Comparison of ENCODE assay signal across 8 cellular contexts in the genomic region with DNA sequence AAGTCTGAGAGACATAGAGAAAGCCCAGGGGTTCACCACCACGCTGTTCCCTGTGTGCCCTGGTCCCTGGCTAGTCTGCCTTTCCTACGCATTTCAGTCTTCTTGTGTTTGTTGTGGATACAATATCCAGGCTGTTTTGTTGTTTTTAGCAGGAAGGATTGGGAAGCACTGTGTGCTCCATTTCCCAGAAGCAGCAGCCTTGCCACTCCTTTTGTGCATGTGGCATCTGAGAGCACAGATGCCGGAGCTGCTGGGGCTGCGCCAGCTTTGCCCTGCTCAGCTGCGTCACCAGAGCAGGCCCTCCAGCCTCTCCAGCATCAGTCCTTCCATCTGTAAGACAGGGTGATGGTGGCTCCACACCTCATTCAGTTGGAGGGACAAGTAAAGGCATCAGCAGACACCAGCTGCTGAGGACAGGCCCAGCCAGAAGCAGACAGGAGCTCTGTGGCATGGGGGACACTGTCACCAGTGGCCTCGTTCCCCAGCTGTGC.
DNase-seq lines count a peak whose midpoint lies in the region; ATAC-seq and TF ChIP-seq lines count a peak whose summit lies in the region.

No MANE protein-coding gene starts in this region.

- H3K4me1 Mint-ChIP-seq in activated CD4-positive, alpha-beta T cell treated with anti-CD3 and anti-CD28 coated beads, Interleukin-2, amount 10 ng/mL, durations not matched to agents 7 days and 5 days: peaks cover 78% of the 10 kb centered on the region
- H3K4me1 Mint-ChIP-seq in activated CD8-positive, alpha-beta T cell treated with anti-CD3 and anti-CD28 coated beads, Interleukin-2, amount 10 ng/mL, durations not matched to agents 7 days and 5 days (ENCODE audit: low read depth): peaks cover 72% of the 10 kb centered on the region

- H3K4me1 ChIP-seq in skeletal muscle satellite cell (ENCODE audit: control insufficient read depth, insufficient read depth, low read length): peaks cover 28% of the 10 kb centered on the region
- H3K4me1 ChIP-seq in hepatocyte (ENCODE audit: insufficient read depth): peaks cover 3% of the 10 kb centered on the region

- H3K27me3 Mint-ChIP-seq in activated CD4-positive, alpha-beta T cell treated with anti-CD3 and anti-CD28 coated beads, Interleukin-2, amount 10 ng/mL, durations not matched to agents 7 days and 5 days: peaks cover 32% of the 10 kb centered on the region
- peaks cover 27% of the 10 kb centered on the region for H3K27me3 Mint-ChIP-seq in activated CD8-positive, alpha-beta T cell treated with anti-CD3 and anti-CD28 coated beads, Interleukin-2, amount 10 ng/mL, durations not matched to agents 7 days and 5 days (ENCODE audit: low read depth)

- peaks cover 3% of the 10 kb centered on the region for H3K9me3 Mint-ChIP-seq in activated CD4-positive, alpha-beta T cell treated with anti-CD3 and anti-CD28 coated beads, Interleukin-2, amount 10 ng/mL, durations not matched to agents 7 days and 5 days
- H3K9me3 Mint-ChIP-seq in activated CD8-positive, alpha-beta T cell treated with anti-CD3 and anti-CD28 coated beads, Interleukin-2, amount 10 ng/mL, durations not matched to agents 7 days and 5 days (ENCODE audit: insufficient read depth): peaks cover 5% of the 10 kb centered on the region

- peak overlapping the region; percentile 11 for H3K27ac Mint-ChIP-seq in activated CD4-positive, alpha-beta T cell treated with anti-CD3 and anti-CD28 coated beads, Interleukin-2, amount 10 ng/mL, durations not matched to agents 7 days and 5 days
- H3K27ac Mint-ChIP-seq in activated CD8-positive, alpha-beta T cell treated with anti-CD3 and anti-CD28 coated beads, Interleukin-2, amount 10 ng/mL, durations not matched to agents 7 days and 5 days: peak overlapping the region; percentile 57

- TF ChIP-seq CTCF in hepatocyte (IDR thresholded peaks at IDR 0.05; ENCODE audit: poor library complexity): no peak

- ATAC-seq in activated CD8-positive, alpha-beta T cell treated with anti-CD3 and anti-CD28 coated beads, Interleukin-2, amount 10 ng/mL, durations not matched to agents 7 days and 5 days: no peak
- peak; percentile 73 for ATAC-seq in Right ventricle myocardium superior (ENCODE audit: poor library complexity)

- WGBS in hepatocyte (ENCODE audit: low lambda C conversion rate, missing lambda C conversion rate): 90% methylated on average over 6 of the region's 6 CpGs

- H3K4me2 ChIP-seq in skeletal muscle satellite cell (ENCODE audit: low read length): peak overlapping the region; percentile 5
- H3K4me2 ChIP-seq in hepatocyte: no peak overlapping the region

- peaks cover 10% of the 10 kb centered on the region for H3K36me3 Mint-ChIP-seq in activated CD4-positive, alpha-beta T cell treated with anti-CD3 and anti-CD28 coated beads, Interleukin-2, amount 10 ng/mL, durations not matched to agents 7 days and 5 days (ENCODE audit: low read depth)
- peaks cover 5% of the 10 kb centered on the region for H3K36me3 Mint-ChIP-seq in activated CD8-positive, alpha-beta T cell treated with anti-CD3 and anti-CD28 coated beads, Interleukin-2, amount 10 ng/mL, durations not matched to agents 7 days and 5 days (ENCODE audit: low read depth)

- H3K9me3 ChIP-seq in skeletal muscle satellite cell (replicated peaks; ENCODE audit: low read length): no peaks in the 10 kb centered on the region
- no peaks in the 10 kb centered on the region for H3K9me3 ChIP-seq in hepatocyte (ENCODE audit: low read depth)

- H3K9ac ChIP-seq in skeletal muscle satellite cell (ENCODE audit: low read depth, low read length): peak overlapping the region; percentile 35

- no peaks in the 10 kb centered on the region for H3K79me2 ChIP-seq in hepatocyte

- no peaks in the 10 kb centered on the region for H3K36me3 ChIP-seq in skeletal muscle satellite cell (ENCODE audit: insufficient read depth, low read length)
- H3K36me3 ChIP-seq in hepatocyte (replicated peaks; ENCODE audit: insufficient read depth, low read depth): no peaks in the 10 kb centered on the region

- H3K4me3 Mint-ChIP-seq in activated CD4-positive, alpha-beta T cell treated with anti-CD3 and anti-CD28 coated beads, Interleukin-2, amount 10 ng/mL, durations not matched to agents 7 days and 5 days: no peak overlapping the region
- H3K4me3 Mint-ChIP-seq in activated CD8-positive, alpha-beta T cell treated with anti-CD3 and anti-CD28 coated beads, Interleukin-2, amount 10 ng/mL, durations not matched to agents 7 days and 5 days: no peak overlapping the region

- H3K4me3 ChIP-seq in skeletal muscle satellite cell (ENCODE audit: low read length) (no peak overlapping the region), hepatocyte (no peak overlapping the region)

- no peaks in the 10 kb centered on the region for H4K20me1 ChIP-seq in hepatocyte (ENCODE audit: insufficient read depth, poor library complexity, severe bottlenecking)

- intact Hi-C loops in Right ventricle myocardium superior (cut with DNase I): no loop called here

- CTCF ChIA-PET in activated CD4-positive, alpha-beta T cell treated with anti-CD3 and anti-CD28 coated beads, Interleukin-2, amount 10 ng/mL, durations not matched to agents 7 days and 5 days (lab: Charles Lee): interaction anchor here (1.1 to 1.5 kb wide), 2 partner anchors 13 to 409 kb away, joined by 3 read pairs; no protein-coding TSS in a partner anchor
- CTCF ChIA-PET in activated CD8-positive, alpha-beta T cell treated with anti-CD3 and anti-CD28 coated beads, Interleukin-2, amount 10 ng/mL, durations not matched to agents 7 days and 5 days (lab: Charles Lee): interaction anchor here (1.4 kb wide), 1 partner anchor 594 kb away, joined by 4 read pairs; no protein-coding TSS in a partner anchor

- H3K27me3 ChIP-seq in skeletal muscle satellite cell (ENCODE audit: control insufficient read depth, insufficient read depth, low read length) (peaks cover 28% of the 10 kb centered on the region), hepatocyte (no peaks in the 10 kb centered on the region)

- no peak overlapping the region for H3K27ac ChIP-seq in hepatocyte

- H2AFZ ChIP-seq in hepatocyte: no peak overlapping the region

- DNase-seq in activated CD4-positive, alpha-beta T cell treated with anti-CD3 and anti-CD28 coated beads, Interleukin-2, amount 10 ng/mL, durations not matched to agents 7 days and 5 days: no peak
- no peak for DNase-seq in activated CD4-positive, alpha-beta T cell treated with anti-CD3 and anti-CD28 coated beads for 48 hours
- DNase-seq in activated CD8-positive, alpha-beta T cell treated with anti-CD3 and anti-CD28 coated beads, Interleukin-2, amount 10 ng/mL, durations not matched to agents 7 days and 5 days: no peak
- peak; percentile 70 for DNase-seq in Right ventricle myocardium superior
- DNase-seq in COLO829 (ENCODE audit: low spot score): no peak
- no peak for DNase-seq in hepatocyte (ENCODE audit: low spot score)
- DNase-seq in NCI-H1417 treated with DMSO at 0.1 percent for 48 hours (lab: John Stamatoyannopoulos, UW): no peak

- POLR2A ChIA-PET in activated CD4-positive, alpha-beta T cell treated with anti-CD3 and anti-CD28 coated beads, Interleukin-2, amount 10 ng/mL, durations not matched to agents 7 days and 5 days (lab: Charles Lee): no interaction called here
- POLR2A ChIA-PET in activated CD8-positive, alpha-beta T cell treated with anti-CD3 and anti-CD28 coated beads, Interleukin-2, amount 10 ng/mL, durations not matched to agents 7 days and 5 days (lab: Charles Lee): no interaction called here

- H3K9me2 ChIP-seq in hepatocyte (replicated peaks; ENCODE audit: insufficient read depth): no peaks in the 10 kb centered on the region
